Comparison of ENCODE assay signal across 10 cellular contexts in the genomic region with DNA sequence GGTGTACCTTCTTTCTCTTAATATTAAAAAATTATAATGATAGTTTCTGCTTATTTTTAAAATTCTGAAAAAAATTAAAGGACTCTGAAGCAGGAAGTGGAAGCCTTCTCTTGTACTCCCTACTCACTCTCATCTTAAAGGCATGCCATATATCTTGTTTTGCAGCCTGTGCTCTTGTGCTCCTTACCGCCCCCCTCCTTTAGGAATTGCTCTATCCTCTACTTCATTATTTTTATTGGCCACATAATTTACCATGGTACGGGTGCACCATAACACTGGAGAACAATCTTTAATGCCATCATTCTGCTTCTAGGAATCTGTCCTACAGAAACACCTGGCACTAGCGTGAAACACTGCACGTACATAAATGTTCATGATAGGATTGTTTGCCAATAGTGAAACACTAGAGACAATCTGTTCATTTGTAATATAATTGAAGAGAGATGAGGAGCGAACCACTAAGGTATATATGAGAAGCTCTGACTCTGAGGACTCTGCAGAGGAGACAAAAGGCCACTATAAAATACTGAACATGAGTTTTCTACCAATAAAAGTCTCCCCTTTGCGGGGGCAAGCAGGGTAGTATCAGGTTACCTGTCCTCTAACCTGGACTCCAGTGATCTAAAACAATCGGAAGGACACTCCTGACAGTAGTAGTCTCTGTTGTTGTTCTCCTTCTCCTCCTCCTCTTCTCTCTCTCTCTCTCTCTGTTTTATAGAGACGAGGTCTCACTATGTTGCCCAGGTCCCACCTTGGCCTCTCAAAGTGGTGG. TPM values are rescaled to one million over a fixed set of nuclear protein-coding genes. Genes with fewer than 3 reads are reported as not detected.
A peak's percentile ranks its signal among the peaks of the same experiment; 100 is the strongest.
DNase-seq lines count a peak whose midpoint lies in the region; FAIRE-seq and TF ChIP-seq lines count a peak whose summit lies in the region.
"Had no signal": no experiment of that assay in that cellular context is flagged by ENCODE, and none has a peak within 500 bp of the region (broad histone marks: within the 10 kb centered on the region; RNA-seq: fewer than 3 reads in every experiment).

No MANE protein-coding gene starts in this region.

- no peak overlapping the region for H4K91ac ChIP-seq in H9 (ENCODE audit: insufficient read length, low read depth, low read length)

- no peak overlapping the region for H3K56ac ChIP-seq in H9 (ENCODE audit: insufficient read length, low read depth, low read length)

- H3K14ac ChIP-seq in H9 (ENCODE audit: insufficient read depth, low read length) = no peak overlapping the region

- no peaks in the 10 kb centered on the region for H3K36me3 ChIP-seq in endothelial cell of umbilical vein (ENCODE audit: control insufficient read depth in 2 of 2, extremely low read depth in 1 of 2, insufficient read depth in 2 of 2, low read length in 2 of 2)

- no peaks in the 10 kb centered on the region for H3K27me3 ChIP-seq in H9 (ENCODE audit: insufficient read depth, low read length)
- H3K27me3 ChIP-seq in endothelial cell of umbilical vein (ENCODE audit: control insufficient read depth in 2 of 2, insufficient read depth in 2 of 2, low read length in 2 of 2) = peaks cover 0 to 3% of the 10 kb centered on the region in 2 experiments

- in situ Hi-C loops in G401 (cut with HindIII; ENCODE audit: low sequenced_read_pairs) = no loop called here

- no peak overlapping the region for H2AK5ac ChIP-seq in H9 (ENCODE audit: insufficient read length, low read length)

- CTCF ChIA-PET in endothelial cell of umbilical vein (lab: Charles Lee) = interaction anchor here (1.0 to 3.0 kb wide), 5 partner anchors 26 to 59 kb away, joined by 3 to 17 read pairs (median 5); no protein-coding TSS in a partner anchor

- H3K9me3 ChIP-seq in H9 (ENCODE audit: control insufficient read depth, low read depth, low read length) = no peaks in the 10 kb centered on the region
- H3K9me3 ChIP-seq in endothelial cell of umbilical vein (replicated peaks; ENCODE audit: control insufficient read depth, insufficient read depth, low read length) = no peaks in the 10 kb centered on the region

- peak; percentile 75 for FAIRE-seq in endothelial cell of umbilical vein (lab: Jason Lieb, UNC)
- FAIRE-seq: GM12878 had no signal

- POLR2A ChIA-PET in endothelial cell of umbilical vein (lab: Charles Lee) = interaction anchor here (1.0 kb wide), 1 partner anchor 31 kb away, joined by 3 read pairs; no protein-coding TSS in a partner anchor

- H3K4me1 ChIP-seq in H9 (ENCODE audit: insufficient read depth, low read length) (no peaks in the 10 kb centered on the region), endothelial cell of umbilical vein (ENCODE audit: control insufficient read depth, extremely low read depth, insufficient read depth, low read length) (peaks cover 23% of the 10 kb centered on the region)

- no CpG with 5 or more reads among the region's 8 CpGs for whole genome bisulfite sequencing in H9 (ENCODE audit: extremely low coverage, insufficient read length, low lambda C conversion rate)

- H3K79me2 ChIP-seq in H9 (ENCODE audit: insufficient read depth, low read length) (no peaks in the 10 kb centered on the region), endothelial cell of umbilical vein (ENCODE audit: control insufficient read depth, insufficient read depth, low read length) (no peaks in the 10 kb centered on the region)

- no peak overlapping the region for H3K4me3 Mint-ChIP-seq in H9
- H3K4me3 Mint-ChIP-seq: activated naive CD4-positive, alpha-beta T cell treated with anti-CD3 and anti-CD28 coated beads, Interleukin-2, amount 50 U/mL, for 24 hours had no signal

- H3K4me3 ChIP-seq in endothelial cell of umbilical vein (replicated peaks in 1 of 3; ENCODE audit: insufficient read depth in 1 of 3, low read depth in 1 of 3, low read length in 3 of 3) = peak overlapping the region in 1 of 3 experiments; percentile 19
- H3K4me3 ChIP-seq in retinal pigment epithelial cell (ENCODE audit: low read length) = no peak overlapping the region
- H3K4me3 ChIP-seq: GM12878 had no signal

- DNase-seq in H9 = no peak
- peak; percentile 36 for DNase-seq in NCI-H510A (lab: John Stamatoyannopoulos, UW)
- DNase-seq in endothelial cell of umbilical vein (ENCODE audit: low read depth, low spot score) = peak; percentile 70
- no peak for DNase-seq in retinal pigment epithelial cell (ENCODE audit: low read depth)
- no peak for DNase-seq in stimulated activated CD4-positive, alpha-beta T cell treated with anti-CD3 and anti-CD28 coated beads, Interleukin-2, amount 100 ng/mL, for 48 hours
- no peak for DNase-seq in G401 (ENCODE audit: low spot score)
- DNase-seq in putamen (ENCODE audit: low spot score) = no peak

- TF ChIP-seq CTCF in H9 (conservative IDR thresholded peaks at IDR 0.05) (peak; percentile 39; the same call in 2 of the 3 replicates), endothelial cell of umbilical vein (IDR thresholded peaks at IDR 0.05; ENCODE audit: extremely low read depth in 1 of 2, insufficient read depth in 1 of 2, low read depth in 1 of 2, low read length in 2 of 2) (peak in 1 of 2 donors; percentile 12), retinal pigment epithelial cell (conservative IDR thresholded peaks at IDR 0.05; ENCODE audit: low read depth, low read length) (peak; percentile 25)

- no peak overlapping the region for H3K18ac ChIP-seq in H9 (ENCODE audit: insufficient read length, low read depth, low read length)

- no peak for TF ChIP-seq POLR2A in endothelial cell of umbilical vein (IDR thresholded peaks at IDR 0.05; ENCODE audit: low read depth, low read length)

- intact Hi-C loops in endothelial cell of umbilical vein (cut with micrococcal nuclease) = loop anchor here (1.0 kb wide), 2 partner anchors 26 to 39 kb away; no protein-coding TSS in a partner anchor

- H2BK15ac ChIP-seq in H9 (ENCODE audit: low read depth, low read length) = no peak overlapping the region

- H4K8ac ChIP-seq in H9 (replicated peaks; ENCODE audit: insufficient read length, low read depth, low read length) = no peak overlapping the region

- no peak overlapping the region for H2BK120ac ChIP-seq in H9 (ENCODE audit: low read depth, low read length, poor library complexity, severe bottlenecking)

- no peak overlapping the region for H4K5ac ChIP-seq in H9 (ENCODE audit: insufficient read length, low read depth, low read length)

- no peak overlapping the region for H2BK20ac ChIP-seq in H9 (ENCODE audit: low read depth, low read length, poor library complexity, severe bottlenecking)

- H3K36me3 Mint-ChIP-seq in H9 (ENCODE audit: insufficient read depth in 1 of 3, low read depth in 3 of 3) = no peaks in the 10 kb centered on the region
- H3K36me3 Mint-ChIP-seq: activated naive CD4-positive, alpha-beta T cell treated with anti-CD3 and anti-CD28 coated beads, Interleukin-2, amount 50 U/mL, for 24 hours had no signal

- TSS peak; percentile 79 for BruUV-seq in endothelial cell of umbilical vein (replicated peaks; lab: Mats Ljungman, UMichigan)

- no peak overlapping the region for H2BK5ac ChIP-seq in H9 (ENCODE audit: insufficient read length, low read length)

- H4K20me1 ChIP-seq in H9 (ENCODE audit: control insufficient read depth, insufficient read depth, insufficient read length) (no peaks in the 10 kb centered on the region), endothelial cell of umbilical vein (replicated peaks; ENCODE audit: control insufficient read depth, extremely low read depth, insufficient read depth, low read length) (no peaks in the 10 kb centered on the region)

- no peaks in the 10 kb centered on the region for H3K79me1 ChIP-seq in H9 (ENCODE audit: insufficient read depth, low read depth, low read length, poor library complexity, severe bottlenecking)

- H3K9me3 Mint-ChIP-seq in H9 = no peaks in the 10 kb centered on the region
- H3K9me3 Mint-ChIP-seq: activated naive CD4-positive, alpha-beta T cell treated with anti-CD3 and anti-CD28 coated beads, Interleukin-2, amount 50 U/mL, for 24 hours had no signal

- no peak overlapping the region for H3K9ac ChIP-seq in H9 (ENCODE audit: extremely low read depth, insufficient read length, low read length)
- H3K9ac ChIP-seq in endothelial cell of umbilical vein (replicated peaks; ENCODE audit: extremely low read depth, insufficient read depth, low read length) = peak overlapping the region; percentile 42
- H3K9ac ChIP-seq: KMS-11 had no signal

- H3K23me2 ChIP-seq in H9 (ENCODE audit: insufficient read length, low read depth, low read length, poor library complexity, severe bottlenecking) = no peaks in the 10 kb centered on the region

- 0 out of 7 replicates have a peak overlapping the region, but pooled peaks of 1 of the 3 experiments have one; percentile 17 for H3K27ac Mint-ChIP-seq in H9
- H3K27ac Mint-ChIP-seq: activated naive CD4-positive, alpha-beta T cell treated with anti-CD3 and anti-CD28 coated beads, Interleukin-2, amount 50 U/mL, for 24 hours had no signal

- H3K4ac ChIP-seq in H9 (ENCODE audit: low read depth, low read length) = no peak overlapping the region

- no peak overlapping the region for H3K23ac ChIP-seq in H9 (ENCODE audit: insufficient read length, low read depth, low read length)

- no peak overlapping the region for H3K4me2 ChIP-seq in H9 (ENCODE audit: insufficient read depth, insufficient read length, low read length)
- peak overlapping the region; percentile 70 for H3K4me2 ChIP-seq in endothelial cell of umbilical vein (ENCODE audit: insufficient read depth, low read length)
- H3K4me2 ChIP-seq: KMS-11 had no signal

- H3T11ph ChIP-seq in H9 (ENCODE audit: low read length) = no peak overlapping the region

- no peaks in the 10 kb centered on the region for H3K9me1 ChIP-seq in endothelial cell of umbilical vein (replicated peaks; ENCODE audit: control insufficient read depth, extremely low read depth, insufficient read depth, low read length)

- H2AFZ ChIP-seq in H9 (ENCODE audit: low read length) (no peak overlapping the region), endothelial cell of umbilical vein (ENCODE audit: low read depth, low read length) (peak overlapping the region; percentile 31)

- H3K27me3 Mint-ChIP-seq in H9 (ENCODE audit: low read depth) = peaks cover 13% of the 10 kb centered on the region

- H3K27ac ChIP-seq in H9 (ENCODE audit: insufficient read length, low read depth, low read length) = no peak overlapping the region
- peak overlapping the region; percentile 48 for H3K27ac ChIP-seq in endothelial cell of umbilical vein (ENCODE audit: insufficient read depth, low read depth, low read length)
- H3K27ac ChIP-seq: KMS-11 had no signal

- H3K4me1 Mint-ChIP-seq in H9 = peaks cover 30 to 33% of the 10 kb centered on the region in 2 experiments
- H3K4me1 Mint-ChIP-seq: activated naive CD4-positive, alpha-beta T cell treated with anti-CD3 and anti-CD28 coated beads, Interleukin-2, amount 50 U/mL, for 24 hours had no signal

- dilution Hi-C loops in endothelial cell of umbilical vein (cut with MboI; ENCODE audit: extremely low pct_ligation_motif_present, low sequenced_read_pairs) = no loop called here

- no peak overlapping the region for H2BK12ac ChIP-seq in H9 (ENCODE audit: insufficient read length, low read depth, low read length)

RNA-seq across cellular contexts. Expression of gene NYNRIN, which starts 6.3 kb away (rescaled TPM):
- total RNA-seq in H9 (2021) (18.1 and 18.7 TPM in 2 replicates), endothelial cell of umbilical vein (42.8 and 45.1 TPM in 2 replicates)
- polyA plus RNA-seq in endothelial cell of umbilical vein = 37.2 and 38.8 TPM in 2 replicates
- 27.6 and 28.6 TPM in 2 replicates for polyA plus RNA-seq in endothelial cell of umbilical vein (2011; cell fraction: cytosol; rRNA removed)
- 59.8 and 66.2 TPM in 2 replicates for polyA plus RNA-seq in endothelial cell of umbilical vein (2011; cell fraction: nucleus; rRNA removed)
- 25.5 and 35.2 TPM in 2 replicates for polyA plus RNA-seq in endothelial cell of umbilical vein (2012)
- polyA minus RNA-seq in endothelial cell of umbilical vein = 56.5 and 59.7 TPM in 2 replicates
- not detected for polyA minus RNA-seq in endothelial cell of umbilical vein (2011; cell fraction: cytosol; rRNA and poly(A)+ RNA removed)
- 27.5 and 30.6 TPM in 2 replicates for polyA minus RNA-seq in endothelial cell of umbilical vein (2011; cell fraction: nucleus; rRNA and poly(A)+ RNA removed)
- total RNA-seq in G401 (2014; rRNA removed; shearing (Covaris generic)) = 19.7 and 24.1 TPM in 2 replicates

RNA-seq across cellular contexts. Expression of gene NFATC4, which starts 24.5 kb away (rescaled TPM):
- total RNA-seq in H9 (2021) (43.0 and 46.4 TPM in 2 replicates), endothelial cell of umbilical vein (88.1 and 88.5 TPM in 2 replicates)
- polyA plus RNA-seq in endothelial cell of umbilical vein = 79.5 and 94.8 TPM in 2 replicates
- 30.9 and 43.0 TPM in 2 replicates for polyA plus RNA-seq in endothelial cell of umbilical vein (2011; cell fraction: cytosol; rRNA removed)
- polyA plus RNA-seq in endothelial cell of umbilical vein (2011; cell fraction: nucleus; rRNA removed) = 378 and 485 TPM in 2 replicates
- 37.3 and 52.7 TPM in 2 replicates for polyA plus RNA-seq in endothelial cell of umbilical vein (2012)
- polyA minus RNA-seq in endothelial cell of umbilical vein = 51.3 and 57.5 TPM in 2 replicates
- not detected for polyA minus RNA-seq in endothelial cell of umbilical vein (2011; cell fraction: cytosol; rRNA and poly(A)+ RNA removed)
- polyA minus RNA-seq in endothelial cell of umbilical vein (2011; cell fraction: nucleus; rRNA and poly(A)+ RNA removed) = 44.2 and 56.3 TPM in 2 replicates
- total RNA-seq in G401 (2014; rRNA removed; shearing (Covaris generic)) = 41.4 and 45.5 TPM in 2 replicates

RNA-seq across cellular contexts. Expression of gene CBLN3, which starts 37.0 kb away (rescaled TPM):
- total RNA-seq in H9 (2021) (0.39 and 0.44 TPM in 2 replicates), endothelial cell of umbilical vein (5.0 and 8.6 TPM in 2 replicates)
- polyA plus RNA-seq in endothelial cell of umbilical vein = 7.8 and 7.9 TPM in 2 replicates
- 3.4 and 4.2 TPM in 2 replicates for polyA plus RNA-seq in endothelial cell of umbilical vein (2011; cell fraction: cytosol; rRNA removed)
- 27.9 and 31.3 TPM in 2 replicates for polyA plus RNA-seq in endothelial cell of umbilical vein (2011; cell fraction: nucleus; rRNA removed)
- 4.2 and 5.1 TPM in 2 replicates for polyA plus RNA-seq in endothelial cell of umbilical vein (2012)
- 4.4 and 6.1 TPM in 2 replicates for polyA minus RNA-seq in endothelial cell of umbilical vein
- polyA minus RNA-seq in endothelial cell of umbilical vein (2011; cell fraction: cytosol; rRNA and poly(A)+ RNA removed) = not detected
- 6.4 and 8.2 TPM in 2 replicates for polyA minus RNA-seq in endothelial cell of umbilical vein (2011; cell fraction: nucleus; rRNA and poly(A)+ RNA removed)
- 0.25 and 0.88 TPM in 2 replicates for total RNA-seq in G401 (2014; rRNA removed; shearing (Covaris generic))

RNA-seq across cellular contexts. Expression of gene KHNYN, which starts 37.2 kb away (rescaled TPM):
- 30.0 and 31.3 TPM in 2 replicates for total RNA-seq in H9 (2021)
- total RNA-seq in endothelial cell of umbilical vein = 63.3 and 66.7 TPM in 2 replicates
- 25.2 and 25.4 TPM in 2 replicates for polyA plus RNA-seq in endothelial cell of umbilical vein
- 19.6 and 24.3 TPM in 2 replicates for polyA plus RNA-seq in endothelial cell of umbilical vein (2011; cell fraction: cytosol; rRNA removed)
- polyA plus RNA-seq in endothelial cell of umbilical vein (2011; cell fraction: nucleus; rRNA removed) = 99.3 and 103 TPM in 2 replicates
- 39.1 and 39.8 TPM in 2 replicates for polyA plus RNA-seq in endothelial cell of umbilical vein (2012)
- 59.9 and 60.3 TPM in 2 replicates for polyA minus RNA-seq in endothelial cell of umbilical vein
- polyA minus RNA-seq in endothelial cell of umbilical vein (2011; cell fraction: cytosol; rRNA and poly(A)+ RNA removed) = 7.4 TPM
- 72.1 and 82.5 TPM in 2 replicates for polyA minus RNA-seq in endothelial cell of umbilical vein (2011; cell fraction: nucleus; rRNA and poly(A)+ RNA removed)
- 41.9 and 54.9 TPM in 2 replicates for total RNA-seq in G401 (2014; rRNA removed; shearing (Covaris generic))

RNA-seq across cellular contexts. Expression of gene SDR39U1, which starts 50.1 kb away (rescaled TPM):
- total RNA-seq in H9 (2021) (56.2 and 65.0 TPM in 2 replicates), endothelial cell of umbilical vein (38.6 and 40.2 TPM in 2 replicates)
- 72.6 and 89.8 TPM in 2 replicates for polyA plus RNA-seq in endothelial cell of umbilical vein
- 52.3 and 53.0 TPM in 2 replicates for polyA plus RNA-seq in endothelial cell of umbilical vein (2011; cell fraction: cytosol; rRNA removed)
- polyA plus RNA-seq in endothelial cell of umbilical vein (2011; cell fraction: nucleus; rRNA removed) = 192 and 200 TPM in 2 replicates
- polyA plus RNA-seq in endothelial cell of umbilical vein (2012) = 25.9 and 26.8 TPM in 2 replicates
- 17.2 and 18.1 TPM in 2 replicates for polyA minus RNA-seq in endothelial cell of umbilical vein
- 19.7 TPM for polyA minus RNA-seq in endothelial cell of umbilical vein (2011; cell fraction: cytosol; rRNA and poly(A)+ RNA removed)
- polyA minus RNA-seq in endothelial cell of umbilical vein (2011; cell fraction: nucleus; rRNA and poly(A)+ RNA removed) = 31.2 and 39.9 TPM in 2 replicates
- 49.2 and 56.4 TPM in 2 replicates for total RNA-seq in G401 (2014; rRNA removed; shearing (Covaris generic))

Comparison
In these comparisons a context has a peak if more than half of its experiments do, and no peak if none do; other contexts are left out.
1. DNase-seq: peak in NCI-H510A (single experiment) and endothelial cell of umbilical vein (single experiment); none in H9 (single experiment), retinal pigment epithelial cell (single experiment), stimulated activated CD4-positive, alpha-beta T cell treated with anti-CD3 and anti-CD28 coated beads, Interleukin-2, amount 100 ng/mL, for 48 hours (0 of 2), G401 (single experiment) and putamen (single experiment).